ENCODE assay signal across 1 cellular context in the genomic region with DNA sequence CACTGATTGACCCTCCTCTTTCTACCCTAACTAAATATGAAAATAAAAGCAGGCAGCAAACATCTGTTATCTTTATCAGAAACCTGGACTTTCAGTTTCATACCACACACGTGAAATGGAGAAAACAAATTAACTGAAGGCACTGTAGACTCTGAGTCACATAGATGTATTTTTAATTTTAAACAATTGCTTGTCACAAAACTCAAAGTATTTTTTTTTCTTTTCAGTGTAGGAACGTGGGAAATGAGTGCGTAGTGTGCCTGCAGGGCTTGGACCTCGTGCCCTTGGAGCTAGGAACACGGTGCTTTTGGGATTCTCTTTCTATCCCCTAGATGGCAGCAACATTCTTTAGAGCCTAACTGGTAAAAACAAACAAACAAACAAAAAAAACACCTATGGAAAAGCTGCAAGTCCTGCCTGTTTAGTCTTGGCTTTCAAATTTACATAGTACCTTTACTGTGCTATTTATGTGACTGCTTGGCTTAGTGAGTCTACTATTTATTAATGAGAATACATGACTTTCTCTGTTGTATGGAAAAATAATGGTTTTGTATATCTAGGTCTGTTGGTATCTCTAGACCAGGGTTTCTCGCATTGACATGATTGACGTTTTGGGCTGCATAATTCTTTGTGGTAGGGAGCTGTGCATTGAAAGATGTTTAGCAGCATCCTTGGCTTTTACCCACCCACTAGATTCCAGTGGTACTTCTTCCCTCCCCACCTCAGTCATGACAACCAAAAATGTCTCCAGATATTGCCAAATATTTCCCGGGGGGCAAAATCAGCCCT.
TF ChIP-seq lines count a peak whose summit lies in the region.

No MANE protein-coding gene starts in this region.

TF ChIP-seq in WTC11, 78 proteins besides CTCF, POLR2A, EP300 and RAD21 (continued from another document):
- TF ChIP-seq, protein P1, sequence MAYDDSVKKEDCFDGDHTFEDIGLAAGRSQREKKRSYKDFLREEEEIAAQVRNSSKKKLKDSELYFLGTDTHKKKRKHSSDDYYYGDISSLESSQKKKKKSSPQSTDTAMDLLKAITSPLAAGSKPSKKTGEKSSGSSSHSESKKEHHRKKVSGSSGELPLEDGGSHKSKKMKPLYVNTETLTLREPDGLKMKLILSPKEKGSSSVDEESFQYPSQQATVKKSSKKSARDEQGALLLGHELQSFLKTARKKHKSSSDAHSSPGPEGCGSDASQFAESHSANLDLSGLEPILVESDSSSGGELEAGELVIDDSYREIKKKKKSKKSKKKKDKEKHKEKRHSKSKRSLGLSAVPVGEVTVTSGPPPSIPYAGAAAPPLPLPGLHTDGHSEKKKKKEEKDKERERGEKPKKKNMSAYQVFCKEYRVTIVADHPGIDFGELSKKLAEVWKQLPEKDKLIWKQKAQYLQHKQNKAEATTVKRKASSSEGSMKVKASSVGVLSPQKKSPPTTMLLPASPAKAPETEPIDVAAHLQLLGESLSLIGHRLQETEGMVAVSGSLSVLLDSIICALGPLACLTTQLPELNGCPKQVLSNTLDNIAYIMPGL (CRISPR knock-in tag; IDR thresholded peaks at IDR 0.05), result no peak
